Comparison of ENCODE assay signal across 10 cellular contexts in the genomic region with DNA sequence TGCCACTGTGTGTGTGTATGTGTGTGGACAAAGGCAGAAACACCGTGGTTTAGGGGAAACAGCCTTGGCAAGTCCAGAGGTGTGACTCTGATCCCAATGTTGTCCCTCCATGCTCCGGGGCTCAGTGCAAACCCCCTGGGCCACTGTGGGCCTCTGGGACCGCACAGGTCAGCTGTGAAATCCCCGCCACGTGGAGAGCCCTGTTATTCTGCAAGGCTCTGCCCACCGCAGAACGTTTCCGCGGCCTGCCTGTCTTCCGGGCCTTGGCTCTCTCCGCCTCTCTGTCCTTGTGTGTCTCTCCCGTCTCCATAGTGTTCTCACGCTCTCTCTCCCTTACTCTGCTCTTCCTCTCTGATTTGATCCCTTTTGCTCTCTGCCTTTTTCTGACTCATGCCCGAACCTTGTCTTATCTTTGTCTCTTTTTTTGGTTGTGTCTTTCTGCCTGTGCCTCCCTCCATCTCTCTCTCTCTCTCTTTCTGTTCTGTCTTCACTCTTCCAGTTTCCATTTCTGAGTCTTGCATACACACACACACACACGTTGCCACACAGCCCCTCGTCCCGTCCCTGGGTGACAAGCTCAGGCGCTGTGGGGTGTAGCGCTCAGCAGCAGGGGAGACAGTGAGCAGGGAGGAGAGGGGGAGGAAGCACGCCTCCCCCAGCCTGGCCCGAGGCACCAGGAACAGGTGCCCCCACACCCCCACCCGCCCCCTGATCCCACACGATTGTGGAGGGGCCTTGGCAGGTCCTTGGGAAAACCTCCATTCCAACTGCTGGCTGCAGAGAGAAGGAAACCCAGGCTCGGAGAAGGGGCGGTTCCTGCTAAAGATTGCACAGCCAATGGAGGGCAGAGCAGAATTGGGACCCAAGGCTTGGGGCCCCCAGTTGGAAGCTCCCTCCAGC. TPM values are rescaled to one million over a fixed set of nuclear protein-coding genes. Genes with fewer than 3 reads are reported as not detected.
DNase-seq lines count a peak whose midpoint lies in the region; ATAC-seq and TF ChIP-seq lines count a peak whose summit lies in the region.
"Had no signal": no experiment of that assay in that cellular context is flagged by ENCODE, and none has a peak within 500 bp of the region (broad histone marks: within the 10 kb centered on the region; RNA-seq: fewer than 3 reads in every experiment).

No MANE protein-coding gene starts in this region.

- H3K27ac Mint-ChIP-seq in activated naive CD4-positive, alpha-beta T cell treated with anti-CD3 and anti-CD28 coated beads, Interleukin-2, amount 10 ng/mL, durations not matched to agents 7 days and 5 days: peak overlapping the region; percentile 82
- H3K27ac Mint-ChIP-seq in activated B cell treated with CpG ODN at 0.5 μM for 24 hours: no peak overlapping the region
- H3K27ac Mint-ChIP-seq: IgD-negative memory B cell had no signal

- no peak for TF ChIP-seq CTCF in activated B cell treated with CpG ODN at 0.5 μM for 24 hours (IDR thresholded peaks at IDR 0.05)

- H3K9me3 Mint-ChIP-seq in activated naive CD4-positive, alpha-beta T cell treated with anti-CD3 and anti-CD28 coated beads, Interleukin-2, amount 10 ng/mL, durations not matched to agents 7 days and 5 days: peaks cover 6% of the 10 kb centered on the region
- H3K9me3 Mint-ChIP-seq in activated B cell treated with CpG ODN at 0.5 μM for 24 hours: peaks cover 2% of the 10 kb centered on the region

- peak overlapping the region; percentile 100 for H3K27ac ChIP-seq in temporal lobe (ENCODE audit: low read depth, low read length)

- POLR2A ChIA-PET in activated B cell treated with CpG ODN at 0.5 μM for 24 hours (lab: Charles Lee): interaction anchor here (0.7 kb wide), 1 partner anchor 1388 kb away, joined by 5 read pairs; no protein-coding TSS in a partner anchor

- no peaks in the 10 kb centered on the region for H3K36me3 Mint-ChIP-seq in activated naive CD4-positive, alpha-beta T cell treated with anti-CD3 and anti-CD28 coated beads, Interleukin-2, amount 10 ng/mL, durations not matched to agents 7 days and 5 days
- H3K36me3 Mint-ChIP-seq in activated B cell treated with CpG ODN at 0.5 μM for 24 hours (ENCODE audit: low read depth): no peaks in the 10 kb centered on the region

- peaks cover 15% of the 10 kb centered on the region for H3K4me1 Mint-ChIP-seq in activated naive CD4-positive, alpha-beta T cell treated with anti-CD3 and anti-CD28 coated beads, Interleukin-2, amount 10 ng/mL, durations not matched to agents 7 days and 5 days
- H3K4me1 Mint-ChIP-seq in activated B cell treated with CpG ODN at 0.5 μM for 24 hours: peaks cover 11% of the 10 kb centered on the region

- H3K27me3 Mint-ChIP-seq in activated naive CD4-positive, alpha-beta T cell treated with anti-CD3 and anti-CD28 coated beads, Interleukin-2, amount 10 ng/mL, durations not matched to agents 7 days and 5 days: peaks cover 59% of the 10 kb centered on the region
- peaks cover 45% of the 10 kb centered on the region for H3K27me3 Mint-ChIP-seq in activated B cell treated with CpG ODN at 0.5 μM for 24 hours

- peak; percentile 31 for ATAC-seq in activated B cell treated with CpG ODN at 0.5 μM for 24 hours (ENCODE audit: low read depth)

- DNase-seq in activated naive CD4-positive, alpha-beta T cell treated with anti-CD3 and anti-CD28 coated beads, Interleukin-2, amount 10 ng/mL, durations not matched to agents 7 days and 5 days: peak; percentile 71
- no peak for DNase-seq in activated naive CD4-positive, alpha-beta T cell treated with Interleukin-2 at 50 U/mL for 16 hours
- DNase-seq in activated B cell treated with CpG ODN at 0.5 μM for 24 hours (no peak), hepatic stellate cell (ENCODE audit: low spot score) (peak; percentile 83), glomerular visceral epithelial cell (ENCODE audit: extremely low spot score) (no peak), HPDE6-E6E7 (ENCODE audit: extremely low spot score) (no peak)
- DNase-seq in stimulated activated CD4-positive, alpha-beta T cell treated with anti-CD3 and anti-CD28 coated beads, Interleukin-4, amount 100 ng/mL, for 24 hours: no peak

- intact Hi-C loops in activated B cell treated with CpG ODN at 0.5 μM for 24 hours (cut with micrococcal nuclease): no loop called here

- CTCF ChIA-PET in activated naive CD4-positive, alpha-beta T cell treated with anti-CD3 and anti-CD28 coated beads, Interleukin-2, amount 10 ng/mL, durations not matched to agents 7 days and 5 days (lab: Charles Lee): no interaction called here
- CTCF ChIA-PET in activated B cell treated with CpG ODN at 0.5 μM for 24 hours (lab: Charles Lee): no interaction called here

- peak overlapping the region; percentile 26 for H3K4me3 Mint-ChIP-seq in activated naive CD4-positive, alpha-beta T cell treated with anti-CD3 and anti-CD28 coated beads, Interleukin-2, amount 10 ng/mL, durations not matched to agents 7 days and 5 days
- H3K4me3 Mint-ChIP-seq in activated B cell treated with CpG ODN at 0.5 μM for 24 hours: peak overlapping the region; percentile 36

RNA-seq across cellular contexts. Expression of gene TTYH1, which starts 3.0 kb away (rescaled TPM):
- total RNA-seq in activated B cell treated with CpG ODN at 0.5 μM for 24 hours: not detected in 2 replicates
- 79.7 TPM for total RNA-seq in temporal lobe
- total RNA-seq: renal cortical epithelial cell had no signal

RNA-seq across cellular contexts. Expression of gene LENG8, which starts 30.7 kb away (rescaled TPM):
- total RNA-seq in activated B cell treated with CpG ODN at 0.5 μM for 24 hours (296 and 363 TPM in 2 replicates), temporal lobe (22.6 TPM)

RNA-seq across cellular contexts. Expression of gene LENG9, which starts 45.3 kb away (rescaled TPM):
- total RNA-seq in activated B cell treated with CpG ODN at 0.5 μM for 24 hours (6.3 and 8.5 TPM in 2 replicates), temporal lobe (2.7 TPM)

RNA-seq across cellular contexts. Expression of gene LAIR1, which starts 53.5 kb away (rescaled TPM):
- total RNA-seq in activated B cell treated with CpG ODN at 0.5 μM for 24 hours (30.5 and 31.0 TPM in 2 replicates), temporal lobe (0.98 TPM)
- total RNA-seq: renal cortical epithelial cell had no signal

RNA-seq across cellular contexts. Expression of gene CDC42EP5, which starts 54.8 kb away (rescaled TPM):
- total RNA-seq in activated B cell treated with CpG ODN at 0.5 μM for 24 hours (not detected in 2 replicates), temporal lobe (1.7 TPM)

Comparison
In these comparisons a context has a peak if more than half of its experiments do, and no peak if none do; other contexts are left out.
1. DNase-seq: peak in activated naive CD4-positive, alpha-beta T cell treated with anti-CD3 and anti-CD28 coated beads, Interleukin-2, amount 10 ng/mL, durations not matched to agents 7 days and 5 days (single experiment) and hepatic stellate cell (single experiment); none in activated naive CD4-positive, alpha-beta T cell treated with Interleukin-2 at 50 U/mL for 16 hours (single experiment), activated B cell treated with CpG ODN at 0.5 μM for 24 hours (single experiment), glomerular visceral epithelial cell (single experiment), stimulated activated CD4-positive, alpha-beta T cell treated with anti-CD3 and anti-CD28 coated beads, Interleukin-4, amount 100 ng/mL, for 24 hours (single experiment) and HPDE6-E6E7 (single experiment).
2. RNA of gene TTYH1, which starts 3.0 kb away (total RNA-seq): 79.7 TPM in temporal lobe (single experiment); not detected in activated B cell treated with CpG ODN at 0.5 μM for 24 hours; every median in the first group is over 10 times any median in the second.
3. RNA of gene LENG8, which starts 30.7 kb away (total RNA-seq): 296 to 363 TPM in activated B cell treated with CpG ODN at 0.5 μM for 24 hours; 22.6 TPM in temporal lobe (single experiment); every median in the first group is over 10 times any median in the second.